In the genomic region with DNA sequence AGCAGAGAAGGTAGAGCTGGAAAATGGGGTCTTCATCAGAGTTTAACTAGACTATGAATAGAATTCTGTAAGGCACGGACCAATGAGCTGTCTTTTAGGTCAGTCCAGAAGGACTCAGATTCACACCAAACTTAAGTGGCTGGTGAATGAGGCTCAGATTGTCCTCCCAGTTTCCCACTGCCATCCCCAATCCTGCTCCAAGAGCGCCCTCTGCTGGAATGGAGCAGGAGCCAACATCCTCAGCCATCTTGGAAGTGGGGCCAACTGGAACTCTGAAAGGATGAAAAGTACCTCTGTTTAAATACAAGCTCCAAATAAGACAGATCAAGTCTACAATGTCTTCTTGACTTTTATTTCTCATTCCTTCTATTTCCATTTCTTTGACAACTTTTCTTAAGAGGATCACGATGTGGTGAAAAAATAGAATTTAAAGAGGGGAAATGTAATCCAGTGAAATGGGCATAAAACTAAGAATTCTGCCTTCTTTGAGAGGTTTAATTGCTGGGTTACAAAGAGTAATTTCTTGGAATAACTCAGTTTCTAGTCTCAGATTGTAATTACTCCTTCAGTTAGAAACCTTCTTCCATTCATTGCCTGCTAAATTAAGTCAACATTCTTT, we compare ENCODE assay signal across 8 cellular contexts.
DNase-seq lines count a peak whose midpoint lies in the region; ATAC-seq lines count a peak whose summit lies in the region.

No MANE protein-coding gene starts in this region.

- ATAC-seq in HG02938 (IDR thresholded peaks at IDR 0.05; ENCODE audit: unreplicated experiment) (peak; percentile 61), left lobe of liver (peak; percentile 81), GM19455 (IDR thresholded peaks at IDR 0.05; ENCODE audit: unreplicated experiment) (no peak)

- DNase-seq in D341Med (ENCODE audit: low spot score) (peak; percentile 80), NCI-H345 (lab: John Stamatoyannopoulos, UW) (peak; percentile 88), cerebellar cortex (ENCODE audit: low spot score) (peak; percentile 94), left lobe of liver (ENCODE audit: low spot score) (peak; percentile 84)
- DNase-seq in activated CD4-positive, CD25-positive, alpha-beta regulatory T cell treated with anti-CD3 and anti-CD28 coated beads, Interleukin-2, amount 50 U/mL, for 72 hours = peak; percentile 75
- peak; percentile 70 to 72 for DNase-seq in stimulated activated CD4-positive, alpha-beta T cell treated with anti-CD3 and anti-CD28 coated beads, Interleukin-4, amount 100 ng/mL, for 4 hours
